In the genomic region with DNA sequence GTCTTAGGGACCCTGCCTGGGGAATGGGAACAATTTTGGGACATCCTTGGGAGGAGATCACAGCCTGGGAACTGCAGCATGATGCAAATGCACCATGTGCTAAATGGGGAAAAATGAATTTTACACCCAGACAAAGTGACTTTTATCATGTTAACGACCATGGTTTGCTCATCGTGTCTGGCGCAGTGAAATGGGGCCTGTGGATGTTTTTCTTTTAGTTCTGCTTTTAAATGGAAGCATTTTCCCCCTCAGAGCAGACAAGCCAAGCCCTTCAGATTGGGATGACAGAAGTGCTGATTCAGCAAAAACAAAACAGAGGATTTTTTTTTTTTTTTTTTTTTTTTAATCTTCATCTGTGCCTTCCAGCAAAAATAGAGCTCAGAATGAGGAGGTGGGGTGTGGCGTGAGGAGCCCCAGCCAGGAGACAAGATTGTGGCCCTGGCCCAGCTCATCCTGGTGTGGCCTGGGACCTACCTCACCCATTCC, we compare ENCODE assay signal across 1 cellular context.
TF ChIP-seq lines count a peak whose summit lies in the region.

No MANE protein-coding gene starts in this region.

TF ChIP-seq in K562, 482 proteins besides CTCF, POLR2A, EP300 and RAD21:
- TF ChIP-seq C11orf30 (IDR thresholded peaks at IDR 0.05; ENCODE audit: low read depth) (peak; percentile 95), MAFF (IDR thresholded peaks at IDR 0.05; ENCODE audit: low read length) (peak; percentile 99), ZNF23 (CRISPR knock-in tag; IDR thresholded peaks at IDR 0.05) (no peak), ZNF316 (IDR thresholded peaks at IDR 0.05) (peak; percentile 98), MAFG (tag; conservative IDR thresholded peaks at IDR 0.05) (peak; percentile 95), SMAD1 (IDR thresholded peaks at IDR 0.05; ENCODE audit: low read depth, low read length, partially characterized antibody) (no peak), ZC3H4 (CRISPR knock-in tag; IDR thresholded peaks at IDR 0.05; ENCODE audit: borderline replicate concordance) (no peak), MAFK (IDR thresholded peaks at IDR 0.05; ENCODE audit: low read length) (peak; percentile 99)
